In the genomic region with DNA sequence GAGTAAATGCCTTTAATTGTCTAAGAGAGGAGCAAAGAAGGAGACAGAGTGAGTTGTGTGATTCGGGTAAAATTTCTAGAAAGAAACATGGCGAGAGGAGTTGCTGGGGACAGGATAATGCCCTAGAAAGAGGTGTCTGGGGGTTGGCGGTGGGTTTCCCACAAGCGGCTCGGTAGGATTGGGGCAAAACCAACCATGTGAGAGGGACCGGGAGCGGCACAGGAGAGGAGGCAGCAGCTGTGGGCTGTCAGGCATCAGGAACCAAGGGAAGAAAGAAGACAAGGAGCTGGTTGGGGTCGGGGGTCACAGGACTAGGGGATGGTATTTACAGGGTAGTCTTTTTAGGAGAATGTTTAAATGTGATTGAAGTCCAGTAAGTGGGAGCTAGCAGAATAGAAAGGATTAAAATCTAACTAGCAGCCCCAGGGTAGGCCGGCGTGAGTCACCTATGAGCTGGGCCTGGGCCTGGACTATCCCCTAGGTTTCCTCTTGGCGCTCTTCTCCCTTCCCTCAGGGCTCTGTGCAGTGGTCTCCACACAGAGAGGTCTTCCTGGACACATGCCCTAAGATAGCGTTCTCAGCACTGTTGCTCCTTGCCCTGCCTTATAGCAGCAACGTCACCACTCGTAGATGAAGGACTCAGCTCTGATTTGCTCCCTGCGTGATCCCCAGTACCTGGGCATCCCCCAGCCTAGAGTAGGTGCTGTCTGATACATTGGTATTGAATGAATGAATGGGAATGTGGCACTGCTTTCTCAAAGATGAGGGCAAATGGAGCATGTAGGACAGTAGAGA, we compare ENCODE assay signal across 1 cellular context.
TF ChIP-seq lines count a peak whose summit lies in the region.

No MANE protein-coding gene starts in this region.

TF ChIP-seq in K562, 482 proteins besides CTCF, POLR2A, EP300 and RAD21:
- TF ChIP-seq, protein P1, sequence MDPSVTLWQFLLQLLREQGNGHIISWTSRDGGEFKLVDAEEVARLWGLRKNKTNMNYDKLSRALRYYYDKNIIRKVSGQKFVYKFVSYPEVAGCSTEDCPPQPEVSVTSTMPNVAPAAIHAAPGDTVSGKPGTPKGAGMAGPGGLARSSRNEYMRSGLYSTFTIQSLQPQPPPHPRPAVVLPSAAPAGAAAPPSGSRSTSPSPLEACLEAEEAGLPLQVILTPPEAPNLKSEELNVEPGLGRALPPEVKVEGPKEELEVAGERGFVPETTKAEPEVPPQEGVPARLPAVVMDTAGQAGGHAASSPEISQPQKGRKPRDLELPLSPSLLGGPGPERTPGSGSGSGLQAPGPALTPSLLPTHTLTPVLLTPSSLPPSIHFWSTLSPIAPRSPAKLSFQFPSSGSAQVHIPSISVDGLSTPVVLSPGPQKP (CRISPR knock-in tag; IDR thresholded peaks at IDR 0.05) = no peak
- TF ChIP-seq FOXJ3 (CRISPR knock-in tag; IDR thresholded peaks at IDR 0.05) (no peak), KLF6 (CRISPR knock-in tag; IDR thresholded peaks at IDR 0.05; ENCODE audit: borderline replicate concordance) (no peak), ZNF695 (CRISPR knock-in tag; IDR thresholded peaks at IDR 0.05) (no peak), SRF (CRISPR knock-in tag; IDR thresholded peaks at IDR 0.05) (no peak), RBM14 (IDR thresholded peaks at IDR 0.05; ENCODE audit: borderline replicate concordance, insufficient read depth, low read depth, low read length) (no peak), POU5F1 (IDR thresholded peaks at IDR 0.05; ENCODE audit: borderline replicate concordance, low read depth, low read length, partially characterized antibody) (no peak)
- TF ChIP-seq, protein P2, sequence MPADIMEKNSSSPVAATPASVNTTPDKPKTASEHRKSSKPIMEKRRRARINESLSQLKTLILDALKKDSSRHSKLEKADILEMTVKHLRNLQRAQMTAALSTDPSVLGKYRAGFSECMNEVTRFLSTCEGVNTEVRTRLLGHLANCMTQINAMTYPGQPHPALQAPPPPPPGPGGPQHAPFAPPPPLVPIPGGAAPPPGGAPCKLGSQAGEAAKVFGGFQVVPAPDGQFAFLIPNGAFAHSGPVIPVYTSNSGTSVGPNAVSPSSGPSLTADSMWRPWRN (IDR thresholded peaks at IDR 0.05; ENCODE audit: low read depth) = no peak
TF ChIP-seq in K562: peak in this region for 0.
